1 cellular context compared by ENCODE assay signal in the genomic region with DNA sequence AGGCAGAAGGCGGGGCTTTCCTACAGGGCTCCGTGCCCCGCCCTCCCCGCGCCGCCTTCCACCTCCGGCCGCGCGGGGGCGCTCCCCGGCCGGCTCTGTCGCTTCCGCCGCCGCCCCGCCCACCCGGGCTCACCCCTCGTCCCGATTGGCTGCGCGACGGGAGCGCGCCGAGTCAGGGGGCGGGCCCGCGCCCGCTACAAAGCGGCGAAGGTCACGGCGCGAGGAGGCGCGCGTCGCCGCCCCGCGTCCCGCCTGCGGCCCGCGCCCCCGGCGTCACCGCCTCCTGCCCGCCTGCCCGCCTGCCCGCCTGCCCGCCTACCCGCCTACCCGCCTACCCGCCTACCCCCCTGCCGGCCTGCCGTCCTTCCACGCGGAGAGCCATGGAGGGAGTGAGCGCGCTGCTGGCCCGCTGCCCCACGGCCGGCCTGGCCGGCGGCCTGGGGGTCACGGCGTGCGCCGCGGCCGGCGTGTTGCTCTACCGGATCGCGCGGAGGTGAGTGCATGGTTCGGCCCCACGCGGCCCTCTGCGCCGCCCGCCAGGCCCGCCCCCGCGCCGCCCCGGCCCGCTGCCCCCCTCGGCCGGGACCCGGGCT.
TF ChIP-seq lines count a peak whose summit lies in the region.

A gene with protein sequence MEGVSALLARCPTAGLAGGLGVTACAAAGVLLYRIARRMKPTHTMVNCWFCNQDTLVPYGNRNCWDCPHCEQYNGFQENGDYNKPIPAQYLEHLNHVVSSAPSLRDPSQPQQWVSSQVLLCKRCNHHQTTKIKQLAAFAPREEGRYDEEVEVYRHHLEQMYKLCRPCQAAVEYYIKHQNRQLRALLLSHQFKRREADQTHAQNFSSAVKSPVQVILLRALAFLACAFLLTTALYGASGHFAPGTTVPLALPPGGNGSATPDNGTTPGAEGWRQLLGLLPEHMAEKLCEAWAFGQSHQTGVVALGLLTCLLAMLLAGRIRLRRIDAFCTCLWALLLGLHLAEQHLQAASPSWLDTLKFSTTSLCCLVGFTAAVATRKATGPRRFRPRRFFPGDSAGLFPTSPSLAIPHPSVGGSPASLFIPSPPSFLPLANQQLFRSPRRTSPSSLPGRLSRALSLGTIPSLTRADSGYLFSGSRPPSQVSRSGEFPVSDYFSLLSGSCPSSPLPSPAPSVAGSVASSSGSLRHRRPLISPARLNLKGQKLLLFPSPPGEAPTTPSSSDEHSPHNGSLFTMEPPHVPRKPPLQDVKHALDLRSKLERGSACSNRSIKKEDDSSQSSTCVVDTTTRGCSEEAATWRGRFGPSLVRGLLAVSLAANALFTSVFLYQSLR (plus strand): TSS at position 361 of the 593 bp plus-strand sequence. CDS start 20 bp downstream, at position 381.

TF ChIP-seq in HepG2, 621 proteins besides CTCF, POLR2A, EP300 and RAD21 (continued from another document and continues in another):
- TF ChIP-seq ZNF18 (CRISPR knock-in tag; IDR thresholded peaks at IDR 0.05; ENCODE audit: insufficient replicate concordance) (no peak), FOXC1 (CRISPR knock-in tag; IDR thresholded peaks at IDR 0.05; ENCODE audit: borderline replicate concordance) (no peak), NFKB2 (CRISPR knock-in tag; IDR thresholded peaks at IDR 0.05; ENCODE audit: borderline replicate concordance) (no peak), ZNF441 (CRISPR knock-in tag; IDR thresholded peaks at IDR 0.05; ENCODE audit: borderline replicate concordance) (no peak), ZNF263 (CRISPR knock-in tag; IDR thresholded peaks at IDR 0.05) (no peak), ZNF598 (CRISPR knock-in tag; IDR thresholded peaks at IDR 0.05; ENCODE audit: borderline replicate concordance) (no peak), ZFP82 (CRISPR knock-in tag; IDR thresholded peaks at IDR 0.05; ENCODE audit: borderline replicate concordance) (peak; percentile 49; the same call in 1 of the 2 replicates), HDAC2 (CRISPR knock-in tag; IDR thresholded peaks at IDR 0.05) (no peak), SMYD3 (CRISPR knock-in tag; IDR thresholded peaks at IDR 0.05) (no peak), HMG20A (CRISPR knock-in tag; IDR thresholded peaks at IDR 0.05; ENCODE audit: borderline replicate concordance) (no peak), ERF (CRISPR knock-in tag; IDR thresholded peaks at IDR 0.05) (peak; percentile 48; the same call in 1 of the 2 replicates), ZMYM4 (CRISPR knock-in tag; IDR thresholded peaks at IDR 0.05) (peak; percentile 21; the same call in 1 of the 2 replicates), IKZF4 (CRISPR knock-in tag; IDR thresholded peaks at IDR 0.05; ENCODE audit: borderline replicate concordance, low read depth, not compliant biosample characterization) (no peak), ZNF883 (CRISPR knock-in tag; IDR thresholded peaks at IDR 0.05; ENCODE audit: not compliant biosample characterization) (no peak), IKZF5 (CRISPR knock-in tag; IDR thresholded peaks at IDR 0.05) (0 out of 2 replicates have a peak, but pooled peaks have one; percentile 11), XRCC5 (optimal IDR thresholded peaks at IDR 0.05; ENCODE audit: low read length) (peak; percentile 65), ZNF687 (CRISPR knock-in tag; IDR thresholded peaks at IDR 0.05) (peak; percentile 20; the same call in 1 of the 2 replicates), AGO2 (optimal IDR thresholded peaks at IDR 0.05; ENCODE audit: low read depth, low read length) (peak; percentile 23), ZNF350 (CRISPR knock-in tag; IDR thresholded peaks at IDR 0.05; ENCODE audit: borderline replicate concordance, low read depth) (no peak), NR2C2 (CRISPR knock-in tag; IDR thresholded peaks at IDR 0.05; ENCODE audit: borderline replicate concordance) (peak; percentile 28; the same call in 1 of the 2 replicates), DR1 (CRISPR knock-in tag; IDR thresholded peaks at IDR 0.05) (no peak), CHD4 (IDR thresholded peaks at IDR 0.05; ENCODE audit: borderline replicate concordance, low read length) (no peak), POGZ (CRISPR knock-in tag; IDR thresholded peaks at IDR 0.05) (no peak), SAP130 (CRISPR knock-in tag; IDR thresholded peaks at IDR 0.05; ENCODE audit: low read depth) (peak; percentile 66), ELF3 (CRISPR knock-in tag; IDR thresholded peaks at IDR 0.05) (peak; percentile 43; the same call in 1 of the 2 replicates), BHLHE40 (IDR thresholded peaks at IDR 0.05; ENCODE audit: low read length) (0 out of 2 replicates have a peak, but pooled peaks have one; percentile 6), ZNF749 (CRISPR knock-in tag; IDR thresholded peaks at IDR 0.05; ENCODE audit: borderline replicate concordance) (0 out of 2 replicates have a peak, but pooled peaks have one; percentile 52), SP1 (IDR thresholded peaks at IDR 0.05) (no peak), SP1 (CRISPR knock-in tag; IDR thresholded peaks at IDR 0.05) (peak; percentile 62), ZNF33A (CRISPR knock-in tag; IDR thresholded peaks at IDR 0.05; ENCODE audit: borderline replicate concordance) (no peak), ZBTB14 (CRISPR knock-in tag; IDR thresholded peaks at IDR 0.05) (peak; percentile 84), SIX4 (CRISPR knock-in tag; IDR thresholded peaks at IDR 0.05) (no peak), ISX (CRISPR knock-in tag; conservative IDR thresholded peaks at IDR 0.05) (no peak), RNF2 (conservative IDR thresholded peaks at IDR 0.05; ENCODE audit: low read depth) (no peak), ZC3H13 (CRISPR knock-in tag; IDR thresholded peaks at IDR 0.05) (no peak), MXI1 (IDR thresholded peaks at IDR 0.05; ENCODE audit: borderline replicate concordance, low read depth, low read length) (peak; percentile 66; the same call in 1 of the 3 replicates), ZNF572 (CRISPR knock-in tag; IDR thresholded peaks at IDR 0.05) (no peak), GABPB1 (CRISPR knock-in tag; IDR thresholded peaks at IDR 0.05) (peak; percentile 74), MATR3 (CRISPR knock-in tag; IDR thresholded peaks at IDR 0.05) (no peak), ZBTB2 (CRISPR knock-in tag; IDR thresholded peaks at IDR 0.05; ENCODE audit: low read depth) (peak; percentile 36; the same call in 1 of the 2 replicates), CBX1 (IDR thresholded peaks at IDR 0.05; ENCODE audit: low read depth) (no peak), ZBTB39 (CRISPR knock-in tag; IDR thresholded peaks at IDR 0.05) (no peak), ZNF543 (CRISPR knock-in tag; IDR thresholded peaks at IDR 0.05) (no peak)
- TF ChIP-seq, protein P1, sequence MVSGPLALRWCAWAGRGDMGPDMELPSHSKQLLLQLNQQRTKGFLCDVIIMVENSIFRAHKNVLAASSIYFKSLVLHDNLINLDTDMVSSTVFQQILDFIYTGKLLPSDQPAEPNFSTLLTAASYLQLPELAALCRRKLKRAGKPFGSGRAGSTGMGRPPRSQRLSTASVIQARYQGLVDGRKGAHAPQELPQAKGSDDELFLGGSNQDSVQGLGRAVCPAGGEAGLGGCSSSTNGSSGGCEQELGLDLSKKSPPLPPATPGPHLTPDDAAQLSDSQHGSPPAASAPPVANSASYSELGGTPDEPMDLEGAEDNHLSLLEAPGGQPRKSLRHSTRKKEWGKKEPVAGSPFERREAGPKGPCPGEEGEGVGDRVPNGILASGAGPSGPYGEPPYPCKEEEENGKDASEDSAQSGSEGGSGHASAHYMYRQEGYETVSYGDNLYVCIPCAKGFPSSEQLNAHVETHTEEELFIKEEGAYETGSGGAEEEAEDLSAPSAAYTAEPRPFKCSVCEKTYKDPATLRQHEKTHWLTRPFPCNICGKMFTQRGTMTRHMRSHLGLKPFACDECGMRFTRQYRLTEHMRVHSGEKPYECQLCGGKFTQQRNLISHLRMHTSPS (CRISPR knock-in tag; IDR thresholded peaks at IDR 0.05; ENCODE audit: low read depth), result no peak
- TF ChIP-seq, protein P2, sequence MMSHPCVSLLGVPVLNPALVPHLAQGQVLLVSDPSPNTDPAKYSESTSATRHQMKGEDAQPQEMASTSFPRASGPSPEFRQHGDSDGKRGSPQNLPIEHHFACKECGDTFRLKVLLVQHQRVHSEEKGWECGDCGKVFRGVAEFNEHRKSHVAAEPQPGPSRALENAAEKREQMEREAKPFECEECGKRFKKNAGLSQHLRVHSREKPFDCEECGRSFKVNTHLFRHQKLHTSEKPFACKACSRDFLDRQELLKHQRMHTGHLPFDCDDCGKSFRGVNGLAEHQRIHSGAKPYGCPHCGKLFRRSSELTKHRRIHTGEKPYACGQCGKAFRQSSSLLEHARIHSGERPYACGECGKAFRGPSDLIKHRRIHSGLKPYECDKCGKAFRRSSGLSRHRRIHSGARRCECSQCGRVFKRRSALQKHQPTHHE (CRISPR knock-in tag; IDR thresholded peaks at IDR 0.05; ENCODE audit: borderline replicate concordance), result no peak
